ENCODE assay signal across 19 cellular contexts in genomic region chr10:36899652-36900051, GRCh38.
DNase-seq lines count a peak whose midpoint lies in the region; ATAC-seq, FAIRE-seq and TF ChIP-seq lines count a peak whose summit lies in the region.
"Had no signal": no experiment of that assay in that cellular context is flagged by ENCODE, and none has a peak within 500 bp of the region (broad histone marks: within the 10 kb centered on the region; RNA-seq: fewer than 3 reads in every experiment).

No MANE protein-coding gene starts in this region.

- no peaks in the 10 kb centered on the region for H3K36me3 Mint-ChIP-seq in stimulated activated memory B cell treated with anti-CD40 and anti-IgM and Interleukin-4, amounts not matched to agents 10 μg/mL and 1 μg/mL and 100 μg/mL, for 72 hours
- H3K36me3 Mint-ChIP-seq: CD14-positive monocyte; CD8-positive, alpha-beta T cell had no signal

- no peaks in the 10 kb centered on the region for H3K27me3 Mint-ChIP-seq in stimulated activated memory B cell treated with anti-CD40 and anti-IgM and Interleukin-4, amounts not matched to agents 10 μg/mL and 1 μg/mL and 100 μg/mL, for 72 hours

- H3K9ac ChIP-seq in smooth muscle cell (ENCODE audit: low read depth), result no peak overlapping the region

- TF ChIP-seq CTCF in 22Rv1 (IDR thresholded peaks at IDR 0.05) (no peak), WERI-Rb-1 (IDR thresholded peaks at IDR 0.05; ENCODE audit: low read depth, low read length) (0 out of 2 replicates have a peak, but pooled peaks have one; percentile 5), Peyer's patch (IDR thresholded peaks at IDR 0.05) (no peak), smooth muscle cell (IDR thresholded peaks at IDR 0.05; ENCODE audit: borderline replicate concordance, insufficient read depth, poor library complexity, severe bottlenecking) (no peak)

- H3K27ac ChIP-seq in 22Rv1 (peak overlapping the region; percentile 42), WERI-Rb-1 (no peak overlapping the region), Peyer's patch (no peak overlapping the region), smooth muscle cell (ENCODE audit: low read depth) (no peak overlapping the region)

- H4K20me1 ChIP-seq in smooth muscle cell (ENCODE audit: low read depth), result no peaks in the 10 kb centered on the region

- WGBS in smooth muscle cell (ENCODE audit: low lambda C conversion rate), result 73% methylated on average over 5 of the region's 5 CpGs

- H3F3A ChIP-seq in smooth muscle cell (ENCODE audit: low read depth), result no peaks in the 10 kb centered on the region

- TF ChIP-seq POLR2A in Peyer's patch (IDR thresholded peaks at IDR 0.05), result no peak

- H3K4me1 ChIP-seq in Peyer's patch (no peaks in the 10 kb centered on the region), smooth muscle cell (ENCODE audit: low read depth) (no peaks in the 10 kb centered on the region)
- H3K4me1 ChIP-seq: BE2C had no signal

- H3K4me3 ChIP-seq in WERI-Rb-1 (ENCODE audit: low read depth, low read length) (no peak overlapping the region), Peyer's patch (no peak overlapping the region), smooth muscle cell (no peak overlapping the region)
- H3K4me3 ChIP-seq: K562 had no signal

- FAIRE-seq in urothelium cell line (lab: Jason Lieb, UNC), result no peak
- FAIRE-seq: A204.1, D721Med, G401.6, K562 had no signal

- no peak overlapping the region for H2AFZ ChIP-seq in smooth muscle cell (ENCODE audit: low read depth)

- H3K9me3 Mint-ChIP-seq in stimulated activated memory B cell treated with anti-CD40 and anti-IgM and Interleukin-4, amounts not matched to agents 10 μg/mL and 1 μg/mL and 100 μg/mL, for 72 hours, result no peaks in the 10 kb centered on the region

- H3K4me2 ChIP-seq in smooth muscle cell, result no peak overlapping the region

- no peaks in the 10 kb centered on the region for H3K36me3 ChIP-seq in WERI-Rb-1
- H3K36me3 ChIP-seq in Peyer's patch, result no peaks in the 10 kb centered on the region
- H3K36me3 ChIP-seq in smooth muscle cell (ENCODE audit: low read depth), result no peaks in the 10 kb centered on the region
- H3K36me3 ChIP-seq: BE2C had no signal

- DNase-seq in HEK293T (ENCODE audit: extremely low spot score), result peak; percentile 8
- no peak for DNase-seq in WERI-Rb-1
- DNase-seq in urothelium cell line (ENCODE audit: low spot score), result peak; percentile 18
- no peak for DNase-seq in Peyer's patch
- no peak for DNase-seq in smooth muscle cell (lab: John Stamatoyannopoulos, UW; ENCODE audit: unreplicated experiment)
- DNase-seq: CD8-positive, alpha-beta T cell; COR-L47; DMS153; DMS79 treated with DMSO at 0.1 percent for 48 hours; GOT3; H9 had no signal

- H3K27me3 ChIP-seq in WERI-Rb-1 (ENCODE audit: insufficient read depth, low read depth, severe bottlenecking), result peaks cover 7% of the 10 kb centered on the region
- H3K27me3 ChIP-seq in Peyer's patch, result no peaks in the 10 kb centered on the region
- no peaks in the 10 kb centered on the region for H3K27me3 ChIP-seq in smooth muscle cell (ENCODE audit: low read depth)
- H3K27me3 ChIP-seq: BE2C had no signal

- no peaks in the 10 kb centered on the region for H3K4me1 Mint-ChIP-seq in stimulated activated memory B cell treated with anti-CD40 and anti-IgM and Interleukin-4, amounts not matched to agents 10 μg/mL and 1 μg/mL and 100 μg/mL, for 72 hours
- H3K4me1 Mint-ChIP-seq: CD14-positive monocyte, H9 had no signal

- POLR2A ChIA-PET in HEK293T (lab: Yijun Ruan, JAX), result no interaction called here

- H3K9me3 ChIP-seq in WERI-Rb-1 (ENCODE audit: severe bottlenecking), result peaks cover 3% of the 10 kb centered on the region
- H3K9me3 ChIP-seq in Peyer's patch, result no peaks in the 10 kb centered on the region
- H3K9me3 ChIP-seq in smooth muscle cell (replicated peaks; ENCODE audit: low read depth), result no peaks in the 10 kb centered on the region
- H3K9me3 ChIP-seq: BE2C had no signal

- no peak for ATAC-seq in stimulated activated memory B cell treated with anti-CD40 and anti-IgM and Interleukin-4, amounts not matched to agents 10 μg/mL and 1 μg/mL and 100 μg/mL, for 72 hours
- ATAC-seq: CD8-positive, alpha-beta T cell; K562 had no signal

- H3K79me2 ChIP-seq in smooth muscle cell (ENCODE audit: low read depth), result no peaks in the 10 kb centered on the region

- H3K27ac Mint-ChIP-seq in stimulated activated memory B cell treated with anti-CD40 and anti-IgM and Interleukin-4, amounts not matched to agents 10 μg/mL and 1 μg/mL and 100 μg/mL, for 72 hours, result no peak overlapping the region
- H3K27ac Mint-ChIP-seq: CD14-positive monocyte; CD8-positive, alpha-beta T cell; H9 had no signal

- no peak overlapping the region for H3K4me3 Mint-ChIP-seq in stimulated activated memory B cell treated with anti-CD40 and anti-IgM and Interleukin-4, amounts not matched to agents 10 μg/mL and 1 μg/mL and 100 μg/mL, for 72 hours
- H3K4me3 Mint-ChIP-seq: CD14-positive monocyte; CD8-positive, alpha-beta T cell; H9 had no signal

- CTCF ChIA-PET in HEK293T (lab: Yijun Ruan, JAX), result interaction anchor here (0.5 kb wide), 1 partner anchor 1571 kb away, joined by 3 read pairs; no protein-coding TSS in a partner anchor

TF ChIP-seq in HEK293T, 16 proteins besides CTCF, POLR2A, EP300 and RAD21:
- TF ChIP-seq FOXA1 (IDR thresholded peaks at IDR 0.05) (no peak), HDGF (IDR thresholded peaks at IDR 0.05; ENCODE audit: borderline replicate concordance) (no peak), ELF4 (IDR thresholded peaks at IDR 0.05) (no peak), SP1 (IDR thresholded peaks at IDR 0.05) (no peak), FOXM1 (IDR thresholded peaks at IDR 0.05; ENCODE audit: borderline replicate concordance) (no peak), L3MBTL2 (conservative IDR thresholded peaks at IDR 0.05) (no peak), SUZ12 (IDR thresholded peaks at IDR 0.05) (no peak), TARDBP (IDR thresholded peaks at IDR 0.05) (no peak), LEF1 (IDR thresholded peaks at IDR 0.05; ENCODE audit: borderline replicate concordance) (no peak), ZNF384 (IDR thresholded peaks at IDR 0.05) (no peak), NFRKB (IDR thresholded peaks at IDR 0.05) (no peak)

Comparison
In these comparisons a context has a peak if more than half of its experiments do, and no peak if none do; other contexts are left out.
1. DNase-seq: peak in HEK293T (single experiment) and urothelium cell line (single experiment); none in WERI-Rb-1 (single experiment), Peyer's patch (0 of 3) and smooth muscle cell (single experiment).